In the genomic region with DNA sequence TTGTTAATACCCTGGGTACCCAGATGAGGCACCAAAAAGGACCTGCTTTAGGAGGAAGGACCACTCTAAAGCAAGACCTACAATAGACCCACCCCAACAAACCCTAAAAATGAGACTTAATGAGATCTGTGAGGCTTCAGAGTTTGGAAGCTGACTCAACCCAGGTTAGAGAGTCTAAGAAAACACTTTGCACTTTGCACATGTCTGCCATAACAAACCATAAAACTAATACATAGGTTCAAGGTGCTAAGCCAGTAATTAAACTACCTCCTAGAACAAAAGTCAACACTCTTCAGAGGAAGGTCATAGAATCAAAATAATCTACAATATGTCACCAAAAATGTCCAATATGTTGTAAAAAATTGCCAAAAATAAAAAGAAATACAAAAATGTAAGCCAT, we compare ENCODE assay signal across 11 cellular contexts.
"Had no signal": no experiment of that assay in that cellular context is flagged by ENCODE, and none has a peak within 500 bp of the region (broad histone marks: within the 10 kb centered on the region; RNA-seq: fewer than 3 reads in every experiment).

No MANE protein-coding gene starts in this region.

- H3K4me3 ChIP-seq: GM23248, GM23338, HAP-1 had no signal

- H3K27ac ChIP-seq: GM23248 had no signal

- FAIRE-seq: H1, H54 had no signal

- H3K4me1 ChIP-seq: HAP-1 had no signal

- ATAC-seq: GM23338, HCT116 had no signal

- DNase-seq: GM23248, GOT3, H7, H9, HCEC 1CT, HFFc6 had no signal

- H3K36me3 ChIP-seq: HAP-1 had no signal

- H3K9me3 ChIP-seq: HAP-1 had no signal
